17 cellular contexts compared by ENCODE assay signal in the genomic region with DNA sequence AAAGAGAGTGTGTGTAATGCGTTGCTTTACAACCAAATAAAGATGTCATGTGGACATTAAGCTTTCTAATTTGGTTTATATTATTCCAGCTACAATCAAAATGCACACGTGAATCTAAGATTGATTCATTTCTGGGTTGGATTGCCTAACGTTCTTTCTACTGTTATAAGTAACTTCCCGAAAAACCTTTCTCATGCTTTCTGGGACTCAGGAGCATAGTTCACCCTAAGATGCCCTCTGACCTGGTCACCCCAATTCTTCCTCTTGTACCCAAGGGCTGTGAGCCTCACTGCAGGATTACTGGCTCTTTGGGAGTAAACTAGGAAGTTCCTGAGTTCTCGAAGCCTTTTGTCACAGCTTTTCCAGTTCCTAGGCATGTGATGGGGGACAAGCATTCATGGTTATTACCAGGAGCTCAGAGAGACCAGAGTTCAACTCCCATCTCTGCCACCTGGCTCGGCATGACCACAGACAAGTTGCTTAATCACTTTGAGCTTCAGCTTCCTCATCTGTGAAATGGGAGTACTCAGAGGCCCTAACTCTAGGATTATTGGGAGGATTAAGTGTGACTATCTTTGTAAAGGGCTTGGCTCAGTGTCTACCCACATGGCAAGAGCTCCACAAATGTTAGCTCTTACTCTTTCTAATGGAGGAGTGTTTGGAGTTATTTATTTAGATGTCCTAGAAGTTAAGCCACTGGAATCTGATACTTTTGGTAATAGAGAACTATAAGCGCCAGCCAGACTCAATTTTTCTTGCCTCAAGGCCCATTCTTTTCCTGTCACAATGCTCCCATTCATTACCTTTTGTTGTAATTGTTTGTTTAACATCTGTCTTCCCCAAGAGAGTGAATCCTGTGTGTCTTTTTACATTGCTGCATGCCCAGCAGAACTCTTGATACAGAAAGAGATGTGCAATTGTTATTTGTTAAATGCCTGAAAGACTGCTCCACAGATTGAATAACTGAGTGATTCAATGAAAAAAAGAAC. TPM values are rescaled to one million over a fixed set of nuclear protein-coding genes. Genes with fewer than 3 reads are reported as not detected.
DNase-seq lines count a peak whose midpoint lies in the region; ATAC-seq, FAIRE-seq and TF ChIP-seq lines count a peak whose summit lies in the region.
"Had no signal": no experiment of that assay in that cellular context is flagged by ENCODE, and none has a peak within 500 bp of the region (broad histone marks: within the 10 kb centered on the region; RNA-seq: fewer than 3 reads in every experiment).

No MANE protein-coding gene starts in this region.

- H3K4me3 ChIP-seq in SJSA1 (no peak overlapping the region), stomach (no peak overlapping the region)
- H3K4me3 ChIP-seq: lung had no signal

- H3K4me3 Mint-ChIP-seq in natural killer cell, result no peak overlapping the region
- H3K4me3 Mint-ChIP-seq: activated CD4-positive, alpha-beta T cell treated with anti-CD3 and anti-CD28 coated beads for 36 hours had no signal

- no peak for TF ChIP-seq POLR2A in stomach (IDR thresholded peaks at IDR 0.05)

- H3K36me3 ChIP-seq in SJSA1 (no peaks in the 10 kb centered on the region), stomach (no peaks in the 10 kb centered on the region)

- H3K4me1 ChIP-seq in SJSA1 (replicated peaks) (peaks cover 44% of the 10 kb centered on the region), stomach (peaks cover 0 to 37% (median 15%) of the 10 kb centered on the region in 4 donors)

- H3K27ac ChIP-seq in SJSA1, result peak overlapping the region; percentile 66
- peak overlapping the region; percentile 12 to 83 (median 67) for H3K27ac ChIP-seq in stomach
- H3K27ac ChIP-seq: C4-2B had no signal

- peak; percentile 65 for TF ChIP-seq EP300 in stomach (IDR thresholded peaks at IDR 0.05)

- no peak for FAIRE-seq in urothelium cell line (lab: Jason Lieb, UNC)
- FAIRE-seq: endometrium had no signal

- H3K9me3 ChIP-seq in SJSA1 (replicated peaks) (no peaks in the 10 kb centered on the region), stomach (no peaks in the 10 kb centered on the region)

- H3K27me3 Mint-ChIP-seq in natural killer cell (ENCODE audit: low read depth in 2 of 2), result peaks cover 0 to 5% of the 10 kb centered on the region in 2 donors

- no peaks in the 10 kb centered on the region for H3K9me3 Mint-ChIP-seq in natural killer cell

- DNase-seq in LHCN-M2 (ENCODE audit: low read depth), result peak; percentile 51
- DNase-seq in SJSA1 (ENCODE audit: low read depth in 1 of 2, low spot score in 2 of 2), result peak in 1 of 2 experiments; percentile 47
- peak; percentile 45 for DNase-seq in fibroblast of the conjunctiva (ENCODE audit: low read depth)
- no peak for DNase-seq in stomach
- DNase-seq in natural killer cell, result no peak
- DNase-seq in urothelium cell line (ENCODE audit: low spot score), result no peak
- DNase-seq in NCI-H1436 (lab: John Stamatoyannopoulos, UW), result no peak
- DNase-seq: activated CD4-positive, alpha-beta T cell treated with anti-CD3 and anti-CD28 coated beads for 36 hours; activated T-cell treated with anti-CD3 and anti-CD28 coated beads, Interleukin-2, amount 50 U/mL, for 1 hour; NCI-H1694 treated with DMSO at 0.1 percent for 48 hours; stimulated activated CD4-positive, alpha-beta T cell treated with anti-CD3 and anti-CD28 coated beads, Interleukin-4, amount 100 ng/mL, for 24 hours; stimulated activated naive CD8-positive, alpha-beta T cell treated with anti-CD3 and anti-CD28 coated beads, Interleukin-15, Interleukin-2, amounts not matched to agents 100 U/mL and 50 U/mL, for 24 hours; T-helper 1 cell had no signal

- H3K27ac Mint-ChIP-seq in natural killer cell, result no peak overlapping the region
- H3K27ac Mint-ChIP-seq: activated CD4-positive, alpha-beta T cell treated with anti-CD3 and anti-CD28 coated beads for 36 hours had no signal

- 62 to 78% (median 67%) methylated on average over 7 of the region's 7 CpGs for WGBS in stomach, 5 donors

- intact Hi-C loops in stomach (cut with DNase I; ENCODE audit: low total_unique reads) (no loop called here), natural killer cell (cut with micrococcal nuclease) (no loop called here)

- no peak for ATAC-seq in natural killer cell
- no peak for ATAC-seq in GM21737 (IDR thresholded peaks at IDR 0.05; ENCODE audit: unreplicated experiment)
- ATAC-seq: activated CD4-positive, alpha-beta T cell treated with anti-CD3 and anti-CD28 coated beads for 36 hours; stimulated activated naive CD8-positive, alpha-beta T cell treated with anti-CD3 and anti-CD28 coated beads, Interleukin-15, Interleukin-2, amounts not matched to agents 100 U/mL and 50 U/mL, for 24 hours had no signal

- no peaks in the 10 kb centered on the region for H3K36me3 Mint-ChIP-seq in natural killer cell

- TF ChIP-seq CTCF in stomach (IDR thresholded peaks at IDR 0.05) (no peak), natural killer cell (IDR thresholded peaks at IDR 0.05) (no peak)

- peaks cover 9 to 17% of the 10 kb centered on the region in 2 donors for H3K4me1 Mint-ChIP-seq in natural killer cell
- H3K4me1 Mint-ChIP-seq: activated CD4-positive, alpha-beta T cell treated with anti-CD3 and anti-CD28 coated beads for 36 hours had no signal

- no peaks in the 10 kb centered on the region for H3K27me3 ChIP-seq in SJSA1 (replicated peaks)
- no peaks in the 10 kb centered on the region for H3K27me3 ChIP-seq in stomach

RNA-seq across cellular contexts. Expression of a gene that starts 12.5 kb away (rescaled TPM):
- total RNA-seq in LHCN-M2 (2014; rRNA removed) (30.3 and 31.2 TPM in 2 replicates), stomach (10 to 100 TPM in 3 of 5 donors, under 1 TPM in 2; 0.58 to 42.3 (median 17.4) TPM), natural killer cell (not detected)
- 160 TPM for polyA plus RNA-seq in LHCN-M2 (2012)
- 6.0 and 15.6 TPM in 2 replicates for total RNA-seq in SJSA1 (2014; rRNA removed; shearing (Covaris generic))
- polyA plus RNA-seq in stomach, result 10 to 100 TPM; 21.0 to 60.2 (median 45.5) TPM

Comparison
In these comparisons a context has a peak if more than half of its experiments do, and no peak if none do; other contexts are left out.
1. DNase-seq: peak in LHCN-M2 (single experiment) and fibroblast of the conjunctiva (single experiment); none in stomach (single experiment), natural killer cell (single experiment), urothelium cell line (single experiment) and NCI-H1436 (single experiment).